In the genomic region with DNA sequence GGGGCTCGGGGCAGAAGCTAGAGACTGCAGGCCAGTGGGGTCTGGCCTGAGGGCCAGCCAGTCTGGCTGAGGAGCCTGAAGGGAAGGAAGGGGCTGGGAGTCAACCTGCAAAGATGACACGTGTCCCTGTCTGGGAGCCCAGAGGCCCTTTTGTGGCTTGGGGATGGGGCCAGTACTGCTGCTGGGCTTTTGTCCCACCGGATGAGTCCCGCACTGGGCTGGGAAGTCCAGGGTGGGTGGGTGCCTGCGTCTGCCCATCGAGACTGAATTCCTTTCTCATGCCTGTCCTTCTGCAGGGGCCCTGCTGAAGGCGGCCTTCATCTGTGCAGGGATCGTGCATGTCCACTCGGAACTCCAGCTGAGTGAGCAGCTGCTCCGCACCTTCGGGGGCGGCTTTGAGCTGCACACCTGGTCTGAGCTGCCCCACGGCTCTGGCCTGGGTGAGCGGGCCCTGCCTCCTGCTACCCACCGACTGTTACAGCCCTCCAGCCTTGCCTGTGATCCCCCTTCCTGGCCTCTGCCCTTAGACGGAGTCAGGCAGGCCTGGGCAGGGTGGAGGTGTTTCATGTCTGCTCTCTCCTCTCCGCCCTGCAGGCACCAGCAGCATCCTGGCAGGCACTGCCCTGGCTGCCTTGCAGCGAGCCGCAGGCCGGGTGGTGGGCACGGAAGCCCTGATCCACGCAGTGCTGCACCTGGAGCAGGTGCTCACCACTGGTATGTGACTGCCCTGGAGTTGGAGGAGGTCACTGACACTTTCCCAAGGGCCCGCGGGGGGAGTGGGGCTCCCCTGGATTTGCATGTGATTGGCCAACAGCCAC, we compare ENCODE assay signal across 13 cellular contexts.
DNase-seq lines count a peak whose midpoint lies in the region; TF ChIP-seq lines count a peak whose summit lies in the region.
"Had no signal": no experiment of that assay in that cellular context is flagged by ENCODE, and none has a peak within 500 bp of the region (broad histone marks: within the 10 kb centered on the region; RNA-seq: fewer than 3 reads in every experiment).

No MANE protein-coding gene starts in this region.

- no peaks in the 10 kb centered on the region for H3K27me3 ChIP-seq in KMS-11 (ENCODE audit: insufficient read depth, low read depth)
- H3K27me3 ChIP-seq: BLaER1, left lung, pancreas had no signal

- H3K4me2 ChIP-seq in KMS-11 = peak overlapping the region; percentile 55; the same call in 1 of the 2 replicates
- H3K4me2 ChIP-seq: BLaER1 had no signal

- no peak overlapping the region; the same call in 1 of the 2 replicates for H3K9ac ChIP-seq in KMS-11
- H3K9ac ChIP-seq: BLaER1 had no signal

- H2AFZ ChIP-seq in KMS-11 (ENCODE audit: low read depth) = no peak overlapping the region

- H3K79me2 ChIP-seq in KMS-11 (ENCODE audit: insufficient read depth, low read depth) = no peaks in the 10 kb centered on the region

- TF ChIP-seq CTCF in KMS-11 (conservative IDR thresholded peaks at IDR 0.05; ENCODE audit: low read depth, low read length) = no peak
- no peak for TF ChIP-seq CTCF in epithelial cell of esophagus (IDR thresholded peaks at IDR 0.05; ENCODE audit: insufficient read depth, low read depth, low read length, missing control alignments)

- peaks cover 44% of the 10 kb centered on the region for H3K4me1 ChIP-seq in KMS-11 (ENCODE audit: low read depth, poor library complexity, severe bottlenecking)

- H3K27ac ChIP-seq in KMS-11 = peak overlapping the region; percentile 75
- H3K27ac ChIP-seq: 22Rv1, BLaER1, HL-60, left lung, pancreas had no signal

- no peaks in the 10 kb centered on the region for H4K20me1 ChIP-seq in KMS-11 (ENCODE audit: insufficient read depth)

- DNase-seq in DMS 273 (lab: John Stamatoyannopoulos, UW; ENCODE audit: unreplicated experiment) (peak; percentile 59), DMS 273 treated with DMSO at 0.1 percent for 48 hours (lab: John Stamatoyannopoulos, UW) (no peak), epithelial cell of esophagus (ENCODE audit: low read depth) (peak; percentile 20), NCI-H1436 treated with DMSO at 0.1 percent for 48 hours (lab: John Stamatoyannopoulos, UW) (no peak)
- no peak for DNase-seq in stimulated activated CD4-positive, alpha-beta T cell treated with anti-CD3 and anti-CD28 coated beads, Interleukin-2, amount 100 ng/mL, for 24 hours
- DNase-seq: effector memory CD8-positive, alpha-beta T cell; left lung; SHP77 treated with DMSO at 0.1 percent for 48 hours had no signal

- no peak overlapping the region for H3K4me3 ChIP-seq in KMS-11 (IDR thresholded peaks at IDR 0.05; ENCODE audit: insufficient read depth, low read depth, low read length)
- H3K4me3 ChIP-seq in epithelial cell of esophagus (ENCODE audit: low read length) = no peak overlapping the region
- H3K4me3 ChIP-seq: BLaER1, left lung, pancreas had no signal

- no peaks in the 10 kb centered on the region for H3K36me3 ChIP-seq in KMS-11 (ENCODE audit: insufficient read depth)

Comparison
In these comparisons a context has a peak if more than half of its experiments do, and no peak if none do; other contexts are left out.
1. DNase-seq: peak in DMS 273 (single experiment) and epithelial cell of esophagus (single experiment); none in DMS 273 treated with DMSO at 0.1 percent for 48 hours (single experiment), stimulated activated CD4-positive, alpha-beta T cell treated with anti-CD3 and anti-CD28 coated beads, Interleukin-2, amount 100 ng/mL, for 24 hours (0 of 2) and NCI-H1436 treated with DMSO at 0.1 percent for 48 hours (single experiment).